Comparison of ENCODE assay signal across 9 cellular contexts in the genomic region with DNA sequence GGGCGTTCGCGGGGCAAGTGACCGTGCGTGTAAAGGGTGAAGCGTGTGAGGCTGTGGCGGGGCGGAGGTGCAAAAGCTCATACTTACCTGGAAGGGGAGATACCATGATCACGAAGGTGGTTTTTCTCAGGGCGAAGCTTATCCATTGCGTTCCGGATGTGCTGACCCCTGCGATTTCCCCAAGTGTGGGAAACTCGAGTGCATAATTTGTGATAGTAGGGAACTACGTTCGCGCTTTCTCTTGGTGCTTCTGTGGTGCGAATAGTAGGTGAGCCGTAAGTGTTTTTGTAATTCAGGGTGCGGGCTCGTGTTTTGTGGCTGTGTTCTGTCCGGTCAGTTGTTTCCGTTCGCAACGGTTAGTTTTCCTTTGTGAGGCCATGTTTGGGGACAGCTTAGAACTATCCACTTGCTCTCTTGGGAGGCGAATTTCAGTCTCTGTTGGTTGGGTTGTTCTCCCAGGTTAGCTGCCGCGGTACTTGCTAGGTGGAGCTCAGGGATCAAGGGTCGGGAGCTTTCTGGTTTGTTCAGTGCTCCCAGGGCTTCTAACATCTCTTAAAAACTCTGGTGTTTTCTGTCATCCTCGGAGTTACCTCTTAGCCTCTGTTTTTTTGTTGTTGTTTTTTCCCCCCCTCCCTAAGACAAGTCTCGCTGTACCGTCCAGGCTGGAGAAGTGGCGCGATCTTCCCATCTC. TPM values are rescaled to one million over a fixed set of nuclear protein-coding genes. Genes with fewer than 3 reads are reported as not detected.
DNase-seq lines count a peak whose midpoint lies in the region; ATAC-seq and TF ChIP-seq lines count a peak whose summit lies in the region.
"Not testable (repeated sequence)": the region's sequence is repeated elsewhere in the genome, so short reads cannot be mapped to it uniquely, and the experiment has no call there.
"Had no signal": no experiment of that assay in that cellular context is flagged by ENCODE, and none has a peak within 500 bp of the region (broad histone marks: within the 10 kb centered on the region; RNA-seq: fewer than 3 reads in every experiment).

No MANE protein-coding gene starts in this region.

- TF ChIP-seq RAD21 in liver (IDR thresholded peaks at IDR 0.05) = peak; percentile 24 to 28

- H3K27ac ChIP-seq in cingulate gyrus (ENCODE audit: low read depth, low read length) (peak overlapping the region; percentile 41), liver (ENCODE audit: low read depth in 1 of 2, low read length in 2 of 2) (peak overlapping the region; percentile 72 to 82)

- TF ChIP-seq CTCF in liver (IDR thresholded peaks at IDR 0.05; ENCODE audit: low read depth, low read length, missing input control) = not testable (repeated sequence)

- not testable (repeated sequence) for H3K36me3 ChIP-seq in liver (ENCODE audit: control insufficient read depth in 4 of 4, insufficient read depth in 3 of 4, low read depth in 1 of 4, low read length in 3 of 4)

- peak overlapping the region; percentile 4 to 32 (median 29) for H3K4me3 ChIP-seq in liver (ENCODE audit: low read depth in 1 of 3, low read length in 3 of 3)

- not testable (repeated sequence) for H3K9me3 ChIP-seq in liver (ENCODE audit: control insufficient read depth in 4 of 4, low read length in 3 of 4)

- under 1% methylated on average over 34 of the region's 34 CpGs for WGBS in liver

- H3K4me1 ChIP-seq in liver (ENCODE audit: control insufficient read depth in 4 of 4, insufficient read depth in 4 of 4, low read length in 3 of 4) = not testable (repeated sequence)

- H3K27me3 Mint-ChIP-seq in activated CD4-positive, alpha-beta T cell treated with anti-CD3 and anti-CD28 coated beads, Interleukin-2, amount 10 ng/mL, durations not matched to agents 24 days and 14 days = not testable (repeated sequence)

- peak overlapping the region in 1 of 2 donors; percentile 58 for H3K9ac ChIP-seq in liver (ENCODE audit: low read depth in 1 of 2, low read length in 2 of 2)

- ATAC-seq in GM19397 (IDR thresholded peaks at IDR 0.05; ENCODE audit: unreplicated experiment) (peak; percentile 80), HG03469 (IDR thresholded peaks at IDR 0.05; ENCODE audit: unreplicated experiment) (peak; percentile 77)

- DNase-seq in CD1c-positive myeloid dendritic cell (ENCODE audit: extremely low spot score) (peak; percentile 97), NCI-H69 (lab: John Stamatoyannopoulos, UW) (peak; percentile 98)
- DNase-seq in activated CD4-positive, alpha-beta T cell treated with anti-CD3 and anti-CD28 coated beads, Interleukin-2, amount 10 ng/mL, durations not matched to agents 24 days and 14 days = peak; percentile 96
- peak; percentile 92 for DNase-seq in stimulated activated CD4-positive, alpha-beta T cell treated with anti-CD3 and anti-CD28 coated beads, Interleukin-1b, Interleukin-23, amount 100 ng/mL, for 48 hours

- not testable (repeated sequence) for H3K9me3 Mint-ChIP-seq in activated CD4-positive, alpha-beta T cell treated with anti-CD3 and anti-CD28 coated beads, Interleukin-2, amount 10 ng/mL, durations not matched to agents 24 days and 14 days

- H3K4me1 Mint-ChIP-seq in activated CD4-positive, alpha-beta T cell treated with anti-CD3 and anti-CD28 coated beads, Interleukin-2, amount 10 ng/mL, durations not matched to agents 24 days and 14 days = not testable (repeated sequence)

- peak overlapping the region; percentile 99 for H3K27ac Mint-ChIP-seq in activated CD4-positive, alpha-beta T cell treated with anti-CD3 and anti-CD28 coated beads, Interleukin-2, amount 10 ng/mL, durations not matched to agents 24 days and 14 days

- H3K4me3 Mint-ChIP-seq in activated CD4-positive, alpha-beta T cell treated with anti-CD3 and anti-CD28 coated beads, Interleukin-2, amount 10 ng/mL, durations not matched to agents 24 days and 14 days = peak overlapping the region; percentile 87

- not testable (repeated sequence) for H3K27me3 ChIP-seq in liver (ENCODE audit: control insufficient read depth in 4 of 4, insufficient read depth in 4 of 4, low read length in 3 of 4)

- not testable (repeated sequence) for H3K36me3 Mint-ChIP-seq in activated CD4-positive, alpha-beta T cell treated with anti-CD3 and anti-CD28 coated beads, Interleukin-2, amount 10 ng/mL, durations not matched to agents 24 days and 14 days (ENCODE audit: low read depth)

- intact Hi-C loops in activated CD4-positive, alpha-beta T cell treated with anti-CD3 and anti-CD28 coated beads, Interleukin-2, amount 10 ng/mL, durations not matched to agents 24 days and 14 days (cut with micrococcal nuclease) = not testable (repeated sequence)

TF ChIP-seq in liver, 16 proteins besides CTCF, POLR2A, EP300 and RAD21:
- peak; percentile 91 for TF ChIP-seq YY1 (IDR thresholded peaks at IDR 0.05)
- peak in 1 of 2 donors; percentile 39 for TF ChIP-seq JUND (IDR thresholded peaks at IDR 0.05)
- TF ChIP-seq RXRA (IDR thresholded peaks at IDR 0.05) = peak in 1 of 2 donors; percentile 58
- TF ChIP-seq, protein P1, sequence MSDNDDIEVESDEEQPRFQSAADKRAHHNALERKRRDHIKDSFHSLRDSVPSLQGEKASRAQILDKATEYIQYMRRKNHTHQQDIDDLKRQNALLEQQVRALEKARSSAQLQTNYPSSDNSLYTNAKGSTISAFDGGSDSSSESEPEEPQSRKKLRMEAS (IDR thresholded peaks at IDR 0.05) = peak; percentile 57
- TF ChIP-seq GABPA (IDR thresholded peaks at IDR 0.05 in 1 of 2, conservative IDR thresholded peaks at IDR 0.05 in 1 of 2) = peak; percentile 26 to 70
- peak in 1 of 2 donors; percentile 16 for TF ChIP-seq EGR1 (IDR thresholded peaks at IDR 0.05; ENCODE audit: low read depth in 2 of 2)
- TF ChIP-seq, protein P2, sequence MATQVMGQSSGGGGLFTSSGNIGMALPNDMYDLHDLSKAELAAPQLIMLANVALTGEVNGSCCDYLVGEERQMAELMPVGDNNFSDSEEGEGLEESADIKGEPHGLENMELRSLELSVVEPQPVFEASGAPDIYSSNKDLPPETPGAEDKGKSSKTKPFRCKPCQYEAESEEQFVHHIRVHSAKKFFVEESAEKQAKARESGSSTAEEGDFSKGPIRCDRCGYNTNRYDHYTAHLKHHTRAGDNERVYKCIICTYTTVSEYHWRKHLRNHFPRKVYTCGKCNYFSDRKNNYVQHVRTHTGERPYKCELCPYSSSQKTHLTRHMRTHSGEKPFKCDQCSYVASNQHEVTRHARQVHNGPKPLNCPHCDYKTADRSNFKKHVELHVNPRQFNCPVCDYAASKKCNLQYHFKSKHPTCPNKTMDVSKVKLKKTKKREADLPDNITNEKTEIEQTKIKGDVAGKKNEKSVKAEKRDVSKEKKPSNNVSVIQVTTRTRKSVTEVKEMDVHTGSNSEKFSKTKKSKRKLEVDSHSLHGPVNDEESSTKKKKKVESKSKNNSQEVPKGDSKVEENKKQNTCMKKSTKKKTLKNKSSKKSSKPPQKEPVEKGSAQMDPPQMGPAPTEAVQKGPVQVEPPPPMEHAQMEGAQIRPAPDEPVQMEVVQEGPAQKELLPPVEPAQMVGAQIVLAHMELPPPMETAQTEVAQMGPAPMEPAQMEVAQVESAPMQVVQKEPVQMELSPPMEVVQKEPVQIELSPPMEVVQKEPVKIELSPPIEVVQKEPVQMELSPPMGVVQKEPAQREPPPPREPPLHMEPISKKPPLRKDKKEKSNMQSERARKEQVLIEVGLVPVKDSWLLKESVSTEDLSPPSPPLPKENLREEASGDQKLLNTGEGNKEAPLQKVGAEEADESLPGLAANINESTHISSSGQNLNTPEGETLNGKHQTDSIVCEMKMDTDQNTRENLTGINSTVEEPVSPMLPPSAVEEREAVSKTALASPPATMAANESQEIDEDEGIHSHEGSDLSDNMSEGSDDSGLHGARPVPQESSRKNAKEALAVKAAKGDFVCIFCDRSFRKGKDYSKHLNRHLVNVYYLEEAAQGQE (IDR thresholded peaks at IDR 0.05) = peak; percentile 68
- TF ChIP-seq, protein P3, sequence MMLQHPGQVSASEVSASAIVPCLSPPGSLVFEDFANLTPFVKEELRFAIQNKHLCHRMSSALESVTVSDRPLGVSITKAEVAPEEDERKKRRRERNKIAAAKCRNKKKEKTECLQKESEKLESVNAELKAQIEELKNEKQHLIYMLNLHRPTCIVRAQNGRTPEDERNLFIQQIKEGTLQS (IDR thresholded peaks at IDR 0.05) = peak; percentile 20
- TF ChIP-seq HNF4A (conservative IDR thresholded peaks at IDR 0.05) = peak; percentile 46 to 67
- TF ChIP-seq, protein P4, sequence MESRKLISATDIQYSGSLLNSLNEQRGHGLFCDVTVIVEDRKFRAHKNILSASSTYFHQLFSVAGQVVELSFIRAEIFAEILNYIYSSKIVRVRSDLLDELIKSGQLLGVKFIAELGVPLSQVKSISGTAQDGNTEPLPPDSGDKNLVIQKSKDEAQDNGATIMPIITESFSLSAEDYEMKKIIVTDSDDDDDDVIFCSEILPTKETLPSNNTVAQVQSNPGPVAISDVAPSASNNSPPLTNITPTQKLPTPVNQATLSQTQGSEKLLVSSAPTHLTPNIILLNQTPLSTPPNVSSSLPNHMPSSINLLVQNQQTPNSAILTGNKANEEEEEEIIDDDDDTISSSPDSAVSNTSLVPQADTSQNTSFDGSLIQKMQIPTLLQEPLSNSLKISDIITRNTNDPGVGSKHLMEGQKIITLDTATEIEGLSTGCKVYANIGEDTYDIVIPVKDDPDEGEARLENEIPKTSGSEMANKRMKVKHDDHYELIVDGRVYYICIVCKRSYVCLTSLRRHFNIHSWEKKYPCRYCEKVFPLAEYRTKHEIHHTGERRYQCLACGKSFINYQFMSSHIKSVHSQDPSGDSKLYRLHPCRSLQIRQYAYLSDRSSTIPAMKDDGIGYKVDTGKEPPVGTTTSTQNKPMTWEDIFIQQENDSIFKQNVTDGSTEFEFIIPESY (IDR thresholded peaks at IDR 0.05) = peak; percentile 77

RNA-seq across cellular contexts. Expression of a gene that starts 39.2 kb away (rescaled TPM):
- not detected in 2 replicates for total RNA-seq in activated CD4-positive, alpha-beta T cell treated with anti-CD3 and anti-CD28 coated beads, Interleukin-2, amount 10 ng/mL, durations not matched to agents 24 days and 14 days
- not detected for total RNA-seq in liver
- polyA plus RNA-seq in liver = not detected
- total RNA-seq: HT1080 had no signal

Comparison
In these comparisons a context has a peak if more than half of its experiments do, and no peak if none do; other contexts are left out.
1. Peak in every context shown above with its lines: DNase-seq, ATAC-seq, H3K4me3 ChIP-seq and H3K27ac ChIP-seq.